ENCODE assay signal across 9 cellular contexts in genomic region chr1:35885961-35886558, GRCh38. TPM values are rescaled to one million over a fixed set of nuclear protein-coding genes. Genes with fewer than 3 reads are reported as not detected.
DNase-seq lines count a peak whose midpoint lies in the region; ATAC-seq and TF ChIP-seq lines count a peak whose summit lies in the region.
"Had no signal": no experiment of that assay in that cellular context is flagged by ENCODE, and none has a peak within 500 bp of the region (broad histone marks: within the 10 kb centered on the region; RNA-seq: fewer than 3 reads in every experiment).

No MANE protein-coding gene starts in this region.

- H3K4me3 Mint-ChIP-seq in effector memory CD8-positive, alpha-beta T cell = no peak overlapping the region
- H3K4me3 Mint-ChIP-seq in osteocyte (ENCODE audit: unreplicated experiment) = peak overlapping the region; percentile 30
- no peak overlapping the region for H3K4me3 Mint-ChIP-seq in activated CD4-positive, alpha-beta T cell treated with anti-CD3 and anti-CD28 coated beads for 36 hours
- H3K4me3 Mint-ChIP-seq: activated naive CD4-positive, alpha-beta T cell treated with anti-CD3 and anti-CD28 coated beads, Interleukin-2, amount 50 U/mL, for 24 hours had no signal

- peaks cover 0 to 6% of the 10 kb centered on the region in 2 donors for H3K27me3 Mint-ChIP-seq in effector memory CD8-positive, alpha-beta T cell
- no peaks in the 10 kb centered on the region for H3K27me3 Mint-ChIP-seq in osteocyte (ENCODE audit: unreplicated experiment)
- H3K27me3 Mint-ChIP-seq in activated CD4-positive, alpha-beta T cell treated with anti-CD3 and anti-CD28 coated beads for 36 hours = no peaks in the 10 kb centered on the region
- H3K27me3 Mint-ChIP-seq: activated naive CD4-positive, alpha-beta T cell treated with anti-CD3 and anti-CD28 coated beads, Interleukin-2, amount 50 U/mL, for 24 hours had no signal

- CTCF ChIA-PET in activated CD4-positive, alpha-beta T cell treated with anti-CD3 and anti-CD28 coated beads for 36 hours (lab: Charles Lee) = interaction anchor here (0.7 kb wide), 1 partner anchor 15 kb away, joined by 4 read pairs; no protein-coding TSS in a partner anchor

- H3K4me1 Mint-ChIP-seq in effector memory CD8-positive, alpha-beta T cell (ENCODE audit: low read depth in 2 of 2) = peaks cover 33 to 46% of the 10 kb centered on the region in 2 donors
- H3K4me1 Mint-ChIP-seq in osteocyte (ENCODE audit: unreplicated experiment) = peaks cover 39% of the 10 kb centered on the region
- H3K4me1 Mint-ChIP-seq in activated CD4-positive, alpha-beta T cell treated with anti-CD3 and anti-CD28 coated beads for 36 hours = peaks cover 46% of the 10 kb centered on the region

- peaks cover 27% of the 10 kb centered on the region for H3K36me3 Mint-ChIP-seq in effector memory CD8-positive, alpha-beta T cell (ENCODE audit: insufficient read depth)
- H3K36me3 Mint-ChIP-seq in osteocyte (ENCODE audit: unreplicated experiment) = peaks cover 12% of the 10 kb centered on the region
- peaks cover 8% of the 10 kb centered on the region for H3K36me3 Mint-ChIP-seq in activated CD4-positive, alpha-beta T cell treated with anti-CD3 and anti-CD28 coated beads for 36 hours (ENCODE audit: low read depth)

- H3K27ac Mint-ChIP-seq in effector memory CD8-positive, alpha-beta T cell = peak overlapping the region; percentile 5 to 59
- H3K27ac Mint-ChIP-seq in osteocyte (ENCODE audit: unreplicated experiment) = peak overlapping the region; percentile 27
- no peak overlapping the region for H3K27ac Mint-ChIP-seq in activated CD4-positive, alpha-beta T cell treated with anti-CD3 and anti-CD28 coated beads for 36 hours
- H3K27ac Mint-ChIP-seq: activated naive CD4-positive, alpha-beta T cell treated with anti-CD3 and anti-CD28 coated beads, Interleukin-2, amount 50 U/mL, for 24 hours had no signal

- DNase-seq in ELF-1 (ENCODE audit: low read depth, low spot score) = peak; percentile 98
- DNase-seq in NCI-H510A (lab: John Stamatoyannopoulos, UW) = peak; percentile 38
- DNase-seq in effector memory CD8-positive, alpha-beta T cell = no peak
- DNase-seq in osteocyte (ENCODE audit: extremely low spot score, unreplicated experiment) = no peak
- DNase-seq in stimulated activated CD4-positive, alpha-beta T cell treated with anti-CD3 and anti-CD28 coated beads, Interleukin-12 subunit alpha, Interleukin-12 subunit beta, amount 100 ng/mL, for 4 hours = no peak
- DNase-seq in SKM-1 (lab: John Stamatoyannopoulos, UW; ENCODE audit: unreplicated experiment) = no peak
- no peak for DNase-seq in activated CD4-positive, alpha-beta T cell treated with anti-CD3 and anti-CD28 coated beads for 36 hours
- DNase-seq in lower leg skin (ENCODE audit: low spot score in 2 of 2) = no peak

- ATAC-seq in effector memory CD8-positive, alpha-beta T cell (replicated peaks) = no peak
- ATAC-seq in activated CD4-positive, alpha-beta T cell treated with anti-CD3 and anti-CD28 coated beads for 36 hours = no peak

- H3K4me3 ChIP-seq in lower leg skin (ENCODE audit: low read depth, poor library complexity, severe bottlenecking) = no peak overlapping the region

- no peak for TF ChIP-seq POLR2A in lower leg skin (IDR thresholded peaks at IDR 0.05)

- POLR2A ChIA-PET in activated CD4-positive, alpha-beta T cell treated with anti-CD3 and anti-CD28 coated beads for 36 hours (lab: Charles Lee) = no interaction called here

- H3K9me3 Mint-ChIP-seq in effector memory CD8-positive, alpha-beta T cell = no peaks in the 10 kb centered on the region
- no peaks in the 10 kb centered on the region for H3K9me3 Mint-ChIP-seq in osteocyte (ENCODE audit: unreplicated experiment)
- H3K9me3 Mint-ChIP-seq in activated CD4-positive, alpha-beta T cell treated with anti-CD3 and anti-CD28 coated beads for 36 hours (ENCODE audit: low read depth) = no peaks in the 10 kb centered on the region
- H3K9me3 Mint-ChIP-seq: activated naive CD4-positive, alpha-beta T cell treated with anti-CD3 and anti-CD28 coated beads, Interleukin-2, amount 50 U/mL, for 24 hours had no signal

- TF ChIP-seq CTCF in osteocyte (IDR thresholded peaks at IDR 0.05) = no peak
- TF ChIP-seq CTCF in lower leg skin (IDR thresholded peaks at IDR 0.05) = no peak

- 49 to 56% methylated on average over 4 of the region's 4 CpGs for WGBS in lower leg skin, 2 donors

- intact Hi-C loops in activated CD4-positive, alpha-beta T cell treated with anti-CD3 and anti-CD28 coated beads for 36 hours (cut with DNase I, micrococcal nuclease) = loop anchor here (10.0 kb wide), 2 partner anchors 199 to 499 kb away; partner anchors contain the start of genes ADPRS (in 1 of the 2), STK40 (in 1 of the 2) and TEKT2 (in 1 of the 2)
- intact Hi-C loops in lower leg skin (cut with DNase I; ENCODE audit: low total_unique reads) = no loop called here

RNA-seq across cellular contexts. Expression of gene AGO1, which starts 3.1 kb away (rescaled TPM):
- total RNA-seq in osteocyte (34.1 and 35.8 TPM in 2 replicates), lower leg skin (10 to 100 TPM; 18.2 to 29.5 (median 22.5) TPM)
- total RNA-seq in activated CD4-positive, alpha-beta T cell treated with anti-CD3 and anti-CD28 coated beads for 36 hours = 10 to 100 TPM; 31.5 to 34.6 TPM

RNA-seq across cellular contexts. Expression of gene AGO3, which starts 44.8 kb away (rescaled TPM):
- 32.4 and 34.2 TPM in 2 replicates for total RNA-seq in osteocyte
- 10 to 100 TPM; 23.3 to 33.8 TPM for total RNA-seq in activated CD4-positive, alpha-beta T cell treated with anti-CD3 and anti-CD28 coated beads for 36 hours
- 10 to 100 TPM; 11.5 to 25.8 (median 20.9) TPM for total RNA-seq in lower leg skin

Comparison
In these comparisons a context has a peak if more than half of its experiments do, and no peak if none do; other contexts are left out.
1. DNase-seq: peak in ELF-1 (single experiment) and NCI-H510A (single experiment); none in effector memory CD8-positive, alpha-beta T cell (0 of 3), osteocyte (single experiment), stimulated activated CD4-positive, alpha-beta T cell treated with anti-CD3 and anti-CD28 coated beads, Interleukin-12 subunit alpha, Interleukin-12 subunit beta, amount 100 ng/mL, for 4 hours (single experiment), SKM-1 (single experiment), activated CD4-positive, alpha-beta T cell treated with anti-CD3 and anti-CD28 coated beads for 36 hours (single experiment) and lower leg skin (0 of 2).